8 cellular contexts compared by ENCODE assay signal in the genomic region with DNA sequence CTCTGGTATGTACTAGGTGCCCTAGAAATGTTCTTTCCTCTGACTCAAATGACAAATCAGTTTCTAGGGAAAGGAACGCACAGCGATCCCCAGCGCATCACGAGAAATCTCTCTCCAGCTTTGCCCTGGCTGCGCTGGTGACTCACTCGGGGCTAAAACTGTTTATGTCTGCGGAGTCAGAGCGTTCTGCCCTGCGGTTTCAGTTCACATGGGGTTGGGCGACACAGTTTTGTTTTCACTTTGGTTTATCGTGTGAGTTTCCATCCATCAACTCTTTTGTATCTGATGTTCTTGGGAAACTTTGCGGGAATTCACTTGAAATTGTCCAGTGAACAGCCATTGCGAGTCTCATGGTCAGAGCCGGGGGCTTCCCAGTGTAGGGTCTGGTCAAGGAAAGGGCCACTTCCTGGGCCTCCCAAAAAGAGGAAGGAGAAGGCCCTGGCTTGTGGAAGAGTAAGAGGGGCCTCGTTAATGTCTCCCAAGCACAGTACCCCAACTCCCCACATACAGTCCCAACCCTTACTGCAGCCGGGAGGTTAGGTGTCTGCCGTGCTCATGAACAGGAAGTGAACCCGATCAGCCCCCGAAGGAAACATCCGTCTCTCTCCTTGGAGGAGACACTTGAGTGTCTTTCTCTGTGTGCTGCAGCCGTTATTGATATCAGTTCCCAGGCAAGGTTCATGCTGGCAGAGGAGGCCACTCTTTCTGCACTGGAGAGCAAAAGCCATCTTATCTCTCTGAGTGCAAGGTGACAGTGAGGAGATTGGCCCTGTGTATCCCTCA.
DNase-seq lines count a peak whose midpoint lies in the region; ATAC-seq and TF ChIP-seq lines count a peak whose summit lies in the region.

No MANE protein-coding gene starts in this region.

- H3K4me3 ChIP-seq in fibroblast of villous mesenchyme (ENCODE audit: low read depth, low read length), result peak overlapping the region; percentile 2

- TF ChIP-seq CTCF in fibroblast of villous mesenchyme (IDR thresholded peaks at IDR 0.05; ENCODE audit: insufficient read depth, low read depth, low read length), result no peak

- DNase-seq in Ammon's horn (ENCODE audit: low spot score) (peak; percentile 23), fibroblast of villous mesenchyme (ENCODE audit: low read depth) (peak; percentile 98), DMS 273 treated with DMSO at 0.1 percent for 48 hours (lab: John Stamatoyannopoulos, UW) (no peak), middle frontal gyrus (ENCODE audit: extremely low spot score, low spot score) (no peak)
- DNase-seq in activated CD4-positive, alpha-beta T cell treated with anti-CD3 and anti-CD28 coated beads, Interleukin-2, amount 50 U/mL, for 4 hours, result peak; percentile 78 to 84
- peak; percentile 33 for DNase-seq in stimulated activated CD8-positive, alpha-beta memory T cell treated with anti-CD3 and anti-CD28 coated beads, Interleukin-15, amount 100 ng/mL, for 24 hours (ENCODE audit: low read depth)

- peak; percentile 93 for ATAC-seq in GM19467 (IDR thresholded peaks at IDR 0.05; ENCODE audit: unreplicated experiment)
- peak; percentile 97 for ATAC-seq in HG03521 (IDR thresholded peaks at IDR 0.05; ENCODE audit: unreplicated experiment)

Comparison
In these comparisons a context has a peak if more than half of its experiments do, and no peak if none do; other contexts are left out.
1. DNase-seq: peak in Ammon's horn (single experiment), activated CD4-positive, alpha-beta T cell treated with anti-CD3 and anti-CD28 coated beads, Interleukin-2, amount 50 U/mL, for 4 hours (2 of 2), fibroblast of villous mesenchyme (single experiment) and stimulated activated CD8-positive, alpha-beta memory T cell treated with anti-CD3 and anti-CD28 coated beads, Interleukin-15, amount 100 ng/mL, for 24 hours (single experiment); none in DMS 273 treated with DMSO at 0.1 percent for 48 hours (single experiment) and middle frontal gyrus (single experiment).